8 cellular contexts compared by ENCODE assay signal in genomic region chr11:17479284-17480214, GRCh38. TPM values are rescaled to one million over a fixed set of nuclear protein-coding genes. Genes with fewer than 3 reads are reported as not detected.
A peak's percentile ranks its signal among the peaks of the same experiment; 100 is the strongest.
DNase-seq lines count a peak whose midpoint lies in the region; ATAC-seq and TF ChIP-seq lines count a peak whose summit lies in the region.

No MANE protein-coding gene starts in this region.

- TF ChIP-seq CTCF in Calu3 (IDR thresholded peaks at IDR 0.05; ENCODE audit: unreplicated experiment) (no peak), cardiac fibroblast (IDR thresholded peaks at IDR 0.05; ENCODE audit: low read depth, low read length) (no peak), lower lobe of right lung (IDR thresholded peaks at IDR 0.05) (no peak)

- H3K4me3 Mint-ChIP-seq in Calu3 (ENCODE audit: low read depth, unreplicated experiment): peak overlapping the region; percentile 4

- peaks cover 5% of the 10 kb centered on the region for H3K4me1 ChIP-seq in lower lobe of right lung

- H3K27me3 ChIP-seq in lower lobe of right lung (ENCODE audit: low read depth): peaks cover 41% of the 10 kb centered on the region

- H3K36me3 ChIP-seq in lower lobe of right lung: no peaks in the 10 kb centered on the region

- DNase-seq in Calu3 (peak; percentile 61), NCI-H128 (lab: John Stamatoyannopoulos, UW; ENCODE audit: unreplicated experiment) (peak; percentile 74), cardiac fibroblast (ENCODE audit: low read depth in 2 of 2) (peak; percentile 15 to 33), lower lobe of right lung (no peak), SIG-M5 (lab: John Stamatoyannopoulos, UW) (no peak)
- DNase-seq in activated CD4-positive, alpha-beta T cell treated with anti-CD3 and anti-CD28 coated beads, Interleukin-2, amount 50 U/mL, for 48 hours: no peak
- DNase-seq in stimulated activated CD4-positive, alpha-beta T cell treated with anti-CD3 and anti-CD28 coated beads, Interleukin-12 subunit alpha, Interleukin-12 subunit beta, amount 100 ng/mL, for 4 hours: no peak

- no peaks in the 10 kb centered on the region for H3K4me1 Mint-ChIP-seq in Calu3 (ENCODE audit: low read depth, unreplicated experiment)

- H3K4me3 ChIP-seq in cardiac fibroblast (replicated peaks in 1 of 2; ENCODE audit: low read depth in 2 of 2, low read length in 2 of 2): no peak overlapping the region
- H3K4me3 ChIP-seq in lower lobe of right lung: no peak overlapping the region

- no peaks in the 10 kb centered on the region for H3K9me3 ChIP-seq in lower lobe of right lung

- H3K27ac ChIP-seq in lower lobe of right lung: no peak overlapping the region

- ATAC-seq in lower lobe of right lung: peak; percentile 49 to 75
- ATAC-seq in GM21619 (IDR thresholded peaks at IDR 0.05; ENCODE audit: unreplicated experiment): no peak

- H3K27me3 Mint-ChIP-seq in Calu3 (ENCODE audit: unreplicated experiment): peaks cover 63% of the 10 kb centered on the region

- BruUV-seq in Calu3 (replicated peaks; lab: Mats Ljungman, UMichigan): no TSS peak

- CTCF ChIA-PET in Calu3 (lab: Charles Lee): interaction anchor here (0.9 kb wide), 1 partner anchor 91 kb away, joined by 4 read pairs; the partner anchor contains the start of gene KCNJ11

- H3K36me3 Mint-ChIP-seq in Calu3 (ENCODE audit: insufficient read depth, unreplicated experiment): no peaks in the 10 kb centered on the region

- H3K9me3 Mint-ChIP-seq in Calu3 (ENCODE audit: low read depth, unreplicated experiment): no peaks in the 10 kb centered on the region

- intact Hi-C loops in Calu3 (cut with micrococcal nuclease; ENCODE audit: unreplicated experiment): loop anchor here (10.0 kb wide), 1 partner anchor 95 kb away; the partner anchor contains the start of gene KCNJ11
- intact Hi-C loops in lower lobe of right lung (cut with DNase I): no loop called here

- H3K27ac Mint-ChIP-seq in Calu3 (ENCODE audit: unreplicated experiment): no peak overlapping the region

RNA-seq across cellular contexts. Expression of gene ABCC8, which starts 2.9 kb away (rescaled TPM):
- 0.76 and 1.0 TPM in 2 replicates for total RNA-seq in Calu3 (2022)
- 4.9 TPM for total RNA-seq in lower lobe of right lung

Comparison
In these comparisons a context has a peak if more than half of its experiments do, and no peak if none do; other contexts are left out.
1. DNase-seq: peak in Calu3 (single experiment), NCI-H128 (single experiment) and cardiac fibroblast (2 of 2); none in lower lobe of right lung (single experiment), activated CD4-positive, alpha-beta T cell treated with anti-CD3 and anti-CD28 coated beads, Interleukin-2, amount 50 U/mL, for 48 hours (0 of 2), SIG-M5 (single experiment) and stimulated activated CD4-positive, alpha-beta T cell treated with anti-CD3 and anti-CD28 coated beads, Interleukin-12 subunit alpha, Interleukin-12 subunit beta, amount 100 ng/mL, for 4 hours (single experiment).